ENCODE assay signal across 27 cellular contexts in genomic region chr16:1217526-1217925, GRCh38.
"Had no signal": no experiment of that assay in that cellular context is flagged by ENCODE, and none has a peak within 500 bp of the region (broad histone marks: within the 10 kb centered on the region; RNA-seq: fewer than 3 reads in every experiment).

No MANE protein-coding gene starts in this region.

- H3K36me3 ChIP-seq: suprapubic skin, thoracic aorta, thyroid gland, tibial nerve, transverse colon, upper lobe of left lung, upper lobe of right lung, uterus, vagina had no signal

- H3K27me3 Mint-ChIP-seq: stimulated activated naive CD8-positive, alpha-beta T cell treated with anti-CD3 and anti-CD28 coated beads, Interleukin-15, amount 100 ng/mL, for 72 hours; stimulated activated naive CD8-positive, alpha-beta T cell treated with anti-CD3 and anti-CD28 coated beads, Interleukin-15, Interleukin-2, amounts not matched to agents 100 ng/mL and 50 ng/mL, for 24 hours; type B pancreatic cell had no signal

- H3K4me3 Mint-ChIP-seq: stimulated activated effector memory CD8-positive, alpha-beta T cell treated with anti-CD3 and anti-CD28 coated beads, Interleukin-12 subunit alpha, Interleukin-12 subunit beta, amount 100 ng/mL, for 72 hours; stimulated activated naive B cell treated with anti-CD40 and anti-IgM and Interleukin-4, amounts not matched to agents 10 μg/mL and 1 μg/mL and 100 μg/mL, for 72 hours; stimulated activated naive CD8-positive, alpha-beta T cell treated with anti-CD3 and anti-CD28 coated beads, Interleukin-15, amount 100 ng/mL, for 72 hours; stimulated activated naive CD8-positive, alpha-beta T cell treated with anti-CD3 and anti-CD28 coated beads, Interleukin-15, Interleukin-2, amounts not matched to agents 100 ng/mL and 50 ng/mL, for 24 hours; type B pancreatic cell had no signal

- H3K9me3 ChIP-seq: stomach, suprapubic skin, testis, thoracic aorta, thyroid gland, tibial artery, tibial nerve, transverse colon, upper lobe of left lung, upper lobe of right lung, uterus, vagina had no signal

- H3K9me3 Mint-ChIP-seq: stimulated activated effector memory CD8-positive, alpha-beta T cell treated with anti-CD3 and anti-CD28 coated beads, Interleukin-12 subunit alpha, Interleukin-12 subunit beta, amount 100 ng/mL, for 72 hours; stimulated activated naive B cell treated with anti-CD40 and anti-IgM and Interleukin-4, amounts not matched to agents 10 μg/mL and 1 μg/mL and 100 μg/mL, for 72 hours; stimulated activated naive CD8-positive, alpha-beta T cell treated with anti-CD3 and anti-CD28 coated beads, Interleukin-15, amount 100 ng/mL, for 72 hours; stimulated activated naive CD8-positive, alpha-beta T cell treated with anti-CD3 and anti-CD28 coated beads, Interleukin-15, Interleukin-2, amounts not matched to agents 100 ng/mL and 50 ng/mL, for 24 hours; type B pancreatic cell had no signal

- ATAC-seq: stimulated activated effector memory CD8-positive, alpha-beta T cell treated with anti-CD3 and anti-CD28 coated beads, Interleukin-12 subunit alpha, Interleukin-12 subunit beta, amount 100 ng/mL, for 72 hours; stimulated activated naive B cell treated with anti-CD40 and anti-IgM and Interleukin-4, amounts not matched to agents 10 μg/mL and 1 μg/mL and 100 μg/mL, for 72 hours; stimulated activated naive CD8-positive, alpha-beta T cell treated with anti-CD3 and anti-CD28 coated beads, Interleukin-15, amount 100 ng/mL, for 72 hours; stimulated activated naive CD8-positive, alpha-beta T cell treated with anti-CD3 and anti-CD28 coated beads, Interleukin-15, Interleukin-2, amounts not matched to agents 100 U/mL and 50 U/mL, for 24 hours; upper lobe of right lung had no signal

- H3K36me3 Mint-ChIP-seq: stimulated activated effector memory CD8-positive, alpha-beta T cell treated with anti-CD3 and anti-CD28 coated beads, Interleukin-12 subunit alpha, Interleukin-12 subunit beta, amount 100 ng/mL, for 72 hours; stimulated activated naive B cell treated with anti-CD40 and anti-IgM and Interleukin-4, amounts not matched to agents 10 μg/mL and 1 μg/mL and 100 μg/mL, for 72 hours; type B pancreatic cell had no signal

- H3K27me3 ChIP-seq: stomach, testis, thyroid gland, tibial artery, tibial nerve, transverse colon, upper lobe of left lung, upper lobe of right lung, uterus, vagina had no signal

- H3K27ac Mint-ChIP-seq: stimulated activated effector memory CD8-positive, alpha-beta T cell treated with anti-CD3 and anti-CD28 coated beads, Interleukin-12 subunit alpha, Interleukin-12 subunit beta, amount 100 ng/mL, for 72 hours; stimulated activated naive B cell treated with anti-CD40 and anti-IgM and Interleukin-4, amounts not matched to agents 10 μg/mL and 1 μg/mL and 100 μg/mL, for 72 hours; stimulated activated naive CD8-positive, alpha-beta T cell treated with anti-CD3 and anti-CD28 coated beads, Interleukin-15, amount 100 ng/mL, for 72 hours; stimulated activated naive CD8-positive, alpha-beta T cell treated with anti-CD3 and anti-CD28 coated beads, Interleukin-15, Interleukin-2, amounts not matched to agents 100 ng/mL and 50 ng/mL, for 24 hours; type B pancreatic cell had no signal

- H3K27ac ChIP-seq: stomach, suprapubic skin, testis, thoracic aorta, thyroid gland, tibial artery, tibial nerve, transverse colon, upper lobe of left lung, upper lobe of right lung, uterus, vagina had no signal

- H3K4me1 ChIP-seq: suprapubic skin, testis, thyroid gland, tibial artery, tibial nerve, transverse colon, upper lobe of left lung, upper lobe of right lung, uterus, vagina had no signal

- DNase-seq: stimulated activated CD4-positive, alpha-beta T cell treated with anti-CD3 and anti-CD28 coated beads, Interleukin-2, amount 100 ng/mL, for 48 hours; stimulated activated CD4-positive, alpha-beta T cell treated with anti-CD3 and anti-CD28 coated beads, Interleukin-4, amount 100 ng/mL, for 1 hour; stimulated activated CD4-positive, alpha-beta T cell treated with anti-CD3 and anti-CD28 coated beads, Interleukin-4, amount 100 ng/mL, for 24 hours; stimulated activated CD4-positive, alpha-beta T cell treated with anti-CD3 and anti-CD28 coated beads, Interleukin-4, amount 100 ng/mL, for 4 hours; stimulated activated CD8-positive, alpha-beta memory T cell treated with anti-CD3 and anti-CD28 coated beads, Interleukin-4, amount 100 ng/mL, for 48 hours; stimulated activated naive B cell treated with anti-CD40 and anti-IgM and Interleukin-4, amounts not matched to agents 10 μg/mL and 1 μg/mL and 100 μg/mL, for 72 hours; stimulated activated naive CD4-positive, alpha-beta T cell; stimulated activated naive CD4-positive, alpha-beta T cell treated with Interleukin-2 at 50 U/mL for 16 hours; stimulated activated naive CD8-positive, alpha-beta T cell treated with anti-CD3 and anti-CD28 coated beads, Interleukin-15, amount 100 ng/mL, for 72 hours; stimulated activated naive CD8-positive, alpha-beta T cell treated with anti-CD3 and anti-CD28 coated beads, Interleukin-15, Interleukin-2, amounts not matched to agents 100 U/mL and 50 U/mL, for 24 hours; stomach; substantia nigra; testis; thyroid gland; tibial artery; transverse colon; trophoblast cell; upper lobe of right lung; uterus had no signal

- H3K4me1 Mint-ChIP-seq: stimulated activated effector memory CD8-positive, alpha-beta T cell treated with anti-CD3 and anti-CD28 coated beads, Interleukin-12 subunit alpha, Interleukin-12 subunit beta, amount 100 ng/mL, for 72 hours; stimulated activated naive B cell treated with anti-CD40 and anti-IgM and Interleukin-4, amounts not matched to agents 10 μg/mL and 1 μg/mL and 100 μg/mL, for 72 hours; stimulated activated naive CD8-positive, alpha-beta T cell treated with anti-CD3 and anti-CD28 coated beads, Interleukin-15, amount 100 ng/mL, for 72 hours had no signal

- H3K4me3 ChIP-seq: stomach, suprapubic skin, testis, thoracic aorta, thyroid gland, tibial artery, tibial nerve, transverse colon, upper lobe of left lung, upper lobe of right lung, uterus, vagina had no signal
